Comparison of ENCODE assay signal across 1 cellular context in the genomic region with DNA sequence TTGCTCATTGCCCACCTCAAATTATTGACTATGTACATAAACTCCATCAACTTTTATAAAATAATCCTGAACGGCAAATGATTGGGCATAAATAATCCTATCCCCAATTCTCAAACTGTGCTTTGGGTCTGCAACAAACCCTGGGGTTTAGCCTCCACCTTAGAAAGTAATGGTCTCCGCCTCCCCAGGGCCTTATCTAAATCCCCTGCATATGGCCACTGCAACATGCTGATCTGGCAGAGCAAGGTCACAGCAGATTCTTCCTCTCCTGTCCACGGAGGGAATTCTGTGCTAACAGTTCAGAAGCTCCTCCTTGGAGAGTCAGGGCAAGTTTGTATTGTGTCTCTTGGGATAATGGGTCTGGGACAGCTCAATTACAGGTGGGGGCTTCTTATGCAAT.
TF ChIP-seq lines count a peak whose summit lies in the region.

No MANE protein-coding gene starts in this region.

TF ChIP-seq in GM12878, 131 proteins besides CTCF, POLR2A, EP300 and RAD21:
- TF ChIP-seq HDAC2 (IDR thresholded peaks at IDR 0.05), result no peak
- peak; percentile 27; the same call in 1 of the 2 replicates for TF ChIP-seq POLR2AphosphoS5 (IDR thresholded peaks at IDR 0.05; ENCODE audit: low read length)
